In genomic region chr16:87764600-87765472, GRCh38 we compare ENCODE assay signal across 8 cellular contexts. TPM values are rescaled to one million over a fixed set of nuclear protein-coding genes. Genes with fewer than 3 reads are reported as not detected.
DNase-seq lines count a peak whose midpoint lies in the region; ATAC-seq and TF ChIP-seq lines count a peak whose summit lies in the region.

No MANE protein-coding gene starts in this region.

- TF ChIP-seq CTCF in CD8-positive, alpha-beta T cell (IDR thresholded peaks at IDR 0.05): no peak
- TF ChIP-seq CTCF in activated CD8-positive, alpha-beta T cell treated with anti-CD3 and anti-CD28 coated beads for 36 hours (IDR thresholded peaks at IDR 0.05): no peak
- no peak for TF ChIP-seq CTCF in foreskin keratinocyte (conservative IDR thresholded peaks at IDR 0.05)

- peaks cover 44% of the 10 kb centered on the region for H3K4me1 Mint-ChIP-seq in CD8-positive, alpha-beta T cell (ENCODE audit: low read depth)
- H3K4me1 Mint-ChIP-seq in activated CD8-positive, alpha-beta T cell treated with anti-CD3 and anti-CD28 coated beads for 36 hours (ENCODE audit: low read depth): peaks cover 31% of the 10 kb centered on the region
- peaks cover 38% of the 10 kb centered on the region for H3K4me1 Mint-ChIP-seq in stimulated activated naive CD8-positive, alpha-beta T cell treated with anti-CD3 and anti-CD28 coated beads, Interleukin-15, Interleukin-2, amounts not matched to agents 100 ng/mL and 50 ng/mL, for 24 hours (ENCODE audit: low read depth)

- no peaks in the 10 kb centered on the region for H3K27me3 ChIP-seq in CD8-positive, alpha-beta T cell (ENCODE audit: insufficient read depth, low read length)
- H3K27me3 ChIP-seq in right cardiac atrium (ENCODE audit: control insufficient read depth, insufficient read depth) (no peaks in the 10 kb centered on the region), foreskin keratinocyte (no peaks in the 10 kb centered on the region)

- H3K4me3 Mint-ChIP-seq in CD8-positive, alpha-beta T cell: peak overlapping the region; percentile 98
- peak overlapping the region; percentile 86 for H3K4me3 Mint-ChIP-seq in activated CD8-positive, alpha-beta T cell treated with anti-CD3 and anti-CD28 coated beads for 36 hours
- H3K4me3 Mint-ChIP-seq in stimulated activated naive CD8-positive, alpha-beta T cell treated with anti-CD3 and anti-CD28 coated beads, Interleukin-15, Interleukin-2, amounts not matched to agents 100 ng/mL and 50 ng/mL, for 24 hours: peak overlapping the region; percentile 93

- H3K9me3 ChIP-seq in CD8-positive, alpha-beta T cell (ENCODE audit: low read length): no peaks in the 10 kb centered on the region
- no peaks in the 10 kb centered on the region for H3K9me3 ChIP-seq in right cardiac atrium (ENCODE audit: control insufficient read depth, low read length)

- H3K36me3 Mint-ChIP-seq in CD8-positive, alpha-beta T cell: peaks cover 44% of the 10 kb centered on the region
- peaks cover 40% of the 10 kb centered on the region for H3K36me3 Mint-ChIP-seq in activated CD8-positive, alpha-beta T cell treated with anti-CD3 and anti-CD28 coated beads for 36 hours (ENCODE audit: low read depth)
- peaks cover 37% of the 10 kb centered on the region for H3K36me3 Mint-ChIP-seq in stimulated activated naive CD8-positive, alpha-beta T cell treated with anti-CD3 and anti-CD28 coated beads, Interleukin-15, Interleukin-2, amounts not matched to agents 100 ng/mL and 50 ng/mL, for 24 hours (ENCODE audit: low read depth)

- H3K36me3 ChIP-seq in CD8-positive, alpha-beta T cell (ENCODE audit: insufficient read depth, low read length): peaks cover 25% of the 10 kb centered on the region

- WGBS in right cardiac atrium: 40% methylated on average over 14 of the region's 14 CpGs

- POLR2A ChIA-PET in CD8-positive, alpha-beta T cell (lab: Charles Lee): interaction anchor here (0.6 to 3.1 kb wide), 10 partner anchors 9 to 805 kb away, joined by 3 to 12 read pairs (median 4); partner anchors contain the start of genes SLC7A5 and ZC3H18
- POLR2A ChIA-PET in activated CD8-positive, alpha-beta T cell treated with anti-CD3 and anti-CD28 coated beads for 36 hours (lab: Charles Lee): interaction anchor here (0.6 to 2.0 kb wide), 12 partner anchors 12 to 806 kb away, joined by 3 to 9 read pairs (median 4); no protein-coding TSS in a partner anchor

- ATAC-seq in CD8-positive, alpha-beta T cell: peak; percentile 50
- ATAC-seq in HG02840 (IDR thresholded peaks at IDR 0.05; ENCODE audit: low FRiP score, unreplicated experiment): peak; percentile 9
- ATAC-seq in activated CD8-positive, alpha-beta T cell treated with anti-CD3 and anti-CD28 coated beads for 36 hours: peak; percentile 33
- ATAC-seq in right cardiac atrium: no peak
- ATAC-seq in foreskin keratinocyte: no peak

- peaks cover 46% of the 10 kb centered on the region for H3K4me1 ChIP-seq in CD8-positive, alpha-beta T cell (ENCODE audit: insufficient read depth, low read length)
- H3K4me1 ChIP-seq in right cardiac atrium (ENCODE audit: control insufficient read depth, insufficient read depth, low read length) (peaks cover 7% of the 10 kb centered on the region), foreskin keratinocyte (no peaks in the 10 kb centered on the region)

- DNase-seq in CD8-positive, alpha-beta T cell: peak in 5 of 7 experiments; percentile 21 to 76 (median 49)
- peak; percentile 18 for DNase-seq in activated CD8-positive, alpha-beta T cell treated with anti-CD3 and anti-CD28 coated beads for 36 hours
- DNase-seq in right cardiac atrium: no peak
- DNase-seq in foreskin keratinocyte: no peak
- DNase-seq in GF-D8 (lab: John Stamatoyannopoulos, UW): no peak
- DNase-seq in NCI-H446 treated with DMSO at 0.1 percent for 48 hours (lab: John Stamatoyannopoulos, UW): no peak

- no peaks in the 10 kb centered on the region for H3K27me3 Mint-ChIP-seq in CD8-positive, alpha-beta T cell (ENCODE audit: low read depth)
- H3K27me3 Mint-ChIP-seq in activated CD8-positive, alpha-beta T cell treated with anti-CD3 and anti-CD28 coated beads for 36 hours: no peaks in the 10 kb centered on the region
- H3K27me3 Mint-ChIP-seq in stimulated activated naive CD8-positive, alpha-beta T cell treated with anti-CD3 and anti-CD28 coated beads, Interleukin-15, Interleukin-2, amounts not matched to agents 100 ng/mL and 50 ng/mL, for 24 hours: no peaks in the 10 kb centered on the region

- peak overlapping the region; percentile 88 for H3K27ac ChIP-seq in CD8-positive, alpha-beta T cell (ENCODE audit: low read depth, low read length)
- H3K27ac ChIP-seq in right cardiac atrium (ENCODE audit: low read length) (no peak overlapping the region), foreskin keratinocyte (no peak overlapping the region)

- H3K4me3 ChIP-seq in CD8-positive, alpha-beta T cell (ENCODE audit: low read depth, low read length): peak overlapping the region; percentile 89
- peak overlapping the region; percentile 91 for H3K4me3 ChIP-seq in right cardiac atrium (ENCODE audit: low read length)

- no peaks in the 10 kb centered on the region for H3K9me3 Mint-ChIP-seq in CD8-positive, alpha-beta T cell
- H3K9me3 Mint-ChIP-seq in activated CD8-positive, alpha-beta T cell treated with anti-CD3 and anti-CD28 coated beads for 36 hours: no peaks in the 10 kb centered on the region
- H3K9me3 Mint-ChIP-seq in stimulated activated naive CD8-positive, alpha-beta T cell treated with anti-CD3 and anti-CD28 coated beads, Interleukin-15, Interleukin-2, amounts not matched to agents 100 ng/mL and 50 ng/mL, for 24 hours: no peaks in the 10 kb centered on the region

- CTCF ChIA-PET in CD8-positive, alpha-beta T cell (lab: Charles Lee): interaction anchor here (0.6 to 9.3 kb wide), 8 partner anchors 14 to 130 kb away, joined by 3 to 71 read pairs (median 4); no protein-coding TSS in a partner anchor
- CTCF ChIA-PET in activated CD8-positive, alpha-beta T cell treated with anti-CD3 and anti-CD28 coated beads for 36 hours (lab: Charles Lee): interaction anchor here (1.0 to 3.8 kb wide), 8 partner anchors 15 to 805 kb away, joined by 3 to 36 read pairs (median 4); partner anchors contain the start of gene ZC3H18

- peak overlapping the region; percentile 98 for H3K27ac Mint-ChIP-seq in CD8-positive, alpha-beta T cell
- peak overlapping the region; percentile 94 for H3K27ac Mint-ChIP-seq in activated CD8-positive, alpha-beta T cell treated with anti-CD3 and anti-CD28 coated beads for 36 hours
- H3K27ac Mint-ChIP-seq in stimulated activated naive CD8-positive, alpha-beta T cell treated with anti-CD3 and anti-CD28 coated beads, Interleukin-15, Interleukin-2, amounts not matched to agents 100 ng/mL and 50 ng/mL, for 24 hours: peak overlapping the region; percentile 92

- intact Hi-C loops in CD8-positive, alpha-beta T cell (cut with DNase I, micrococcal nuclease): loop anchor here (1.0 to 10.0 kb wide), 14 partner anchors 13 to 1203 kb away; partner anchors contain the start of genes C16orf95 (in 2 of the 2), ZC3H18 (in 2 of the 2), ZCCHC14 (in 2 of the 2) and BANP (in 1 of the 2)
- intact Hi-C loops in activated CD8-positive, alpha-beta T cell treated with anti-CD3 and anti-CD28 coated beads for 36 hours (cut with micrococcal nuclease): no loop called here
- intact Hi-C loops in right cardiac atrium (cut with DNase I): loop anchor here in 3 of 4 donors (5.0 to 10.0 kb wide), 3 partner anchors 180 to 370 kb away; partner anchors contain the start of gene MAP1LC3B (in 1 of the 3)

RNA-seq across cellular contexts. Expression of gene KLHDC4, which starts 0.9 kb away (rescaled TPM):
- total RNA-seq in CD8-positive, alpha-beta T cell: 10 to 100 TPM; 74.0 to 81.6 TPM
- total RNA-seq in activated CD8-positive, alpha-beta T cell treated with anti-CD3 and anti-CD28 coated beads for 36 hours: 10 to 100 TPM; 80.8 to 81.7 TPM
- total RNA-seq in right cardiac atrium (10 to 100 TPM; 11.4 to 16.5 (median 15.2) TPM), foreskin keratinocyte (17.2 and 21.9 TPM in 2 replicates)
- polyA plus RNA-seq in right cardiac atrium (14.0 TPM), foreskin keratinocyte (16.8 and 18.4 TPM in 2 replicates)

Comparison
In these comparisons a context has a peak if more than half of its experiments do, and no peak if none do; other contexts are left out.
1. ATAC-seq: peak in CD8-positive, alpha-beta T cell (single experiment), HG02840 (single experiment) and activated CD8-positive, alpha-beta T cell treated with anti-CD3 and anti-CD28 coated beads for 36 hours (single experiment); none in right cardiac atrium (0 of 2) and foreskin keratinocyte (single experiment).
2. DNase-seq: peak in CD8-positive, alpha-beta T cell (5 of 7) and activated CD8-positive, alpha-beta T cell treated with anti-CD3 and anti-CD28 coated beads for 36 hours (single experiment); none in right cardiac atrium (0 of 3), foreskin keratinocyte (0 of 2), GF-D8 (single experiment) and NCI-H446 treated with DMSO at 0.1 percent for 48 hours (single experiment).
3. Peak in every context shown above with its lines, with median percentiles within 50 percentile points of each other: H3K27ac Mint-ChIP-seq and H3K4me3 Mint-ChIP-seq.